20 cellular contexts compared by ENCODE assay signal in the genomic region with DNA sequence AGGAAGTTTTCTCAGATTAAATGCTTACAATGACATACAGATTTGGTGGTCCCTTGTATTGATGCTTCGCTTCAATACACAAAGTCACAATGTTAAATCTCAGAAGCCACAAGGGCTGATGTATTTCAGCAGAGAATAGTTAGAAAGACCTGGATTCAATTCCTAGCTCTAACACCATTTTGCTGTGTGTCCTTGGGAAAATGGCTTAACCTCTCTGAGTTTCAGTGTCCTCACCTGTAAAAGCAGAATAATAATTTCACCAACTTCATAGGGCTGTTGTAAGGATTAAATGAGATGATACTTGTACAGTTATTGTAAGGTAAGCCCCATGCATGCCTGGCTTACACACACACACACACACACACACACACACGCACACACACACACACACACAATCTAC. TPM values are rescaled to one million over a fixed set of nuclear protein-coding genes. Genes with fewer than 3 reads are reported as not detected.
DNase-seq lines count a peak whose midpoint lies in the region; ATAC-seq, FAIRE-seq and TF ChIP-seq lines count a peak whose summit lies in the region.
"Had no signal": no experiment of that assay in that cellular context is flagged by ENCODE, and none has a peak within 500 bp of the region (broad histone marks: within the 10 kb centered on the region; RNA-seq: fewer than 3 reads in every experiment).

No MANE protein-coding gene starts in this region.

- 43% methylated on average over 2 of the region's 2 CpGs for WGBS in A549 (ENCODE audit: missing lambda C conversion rate)
- 48% methylated on average over 2 of the region's 2 CpGs for WGBS in K562 (ENCODE audit: insufficient coverage, low coverage, missing lambda C conversion rate)

- in situ Hi-C loops in K562 (cut with MboI) = no loop called here

- H3K4me3 ChIP-seq in A549 (no peak overlapping the region), HEK293 (ENCODE audit: low read depth, low read length) (no peak overlapping the region), K562 (no peak overlapping the region)
- H3K4me3 ChIP-seq: BLaER1 treated with 17β-estradiol and CSF1 and Interleukin-3, amounts not matched to agents 10 nM and 100 nM had no signal

- H3K4me2 ChIP-seq in A549 = no peak overlapping the region
- H3K4me2 ChIP-seq in K562 (ENCODE audit: insufficient read depth, low read length) = no peak overlapping the region
- H3K4me2 ChIP-seq: BLaER1 treated with 17β-estradiol and CSF1 and Interleukin-3, amounts not matched to agents 10 nM and 100 nM had no signal

- no peak overlapping the region for H3K27ac ChIP-seq in A549
- H3K27ac ChIP-seq in HEK293 (ENCODE audit: extremely low read depth, low read depth, low read length) = no peak overlapping the region
- no peak overlapping the region for H3K27ac ChIP-seq in K562 (ENCODE audit: extremely low read depth, low read depth, low read length)
- H3K27ac ChIP-seq in substantia nigra (ENCODE audit: low read depth, low read length, poor library complexity, severe bottlenecking) = no peak overlapping the region
- H3K27ac ChIP-seq: BLaER1 treated with 17β-estradiol and CSF1 and Interleukin-3, amounts not matched to agents 10 nM and 100 nM; C4-2B had no signal

- H3K27me3 ChIP-seq in K562 (ENCODE audit: control insufficient read depth in 2 of 2, insufficient read depth in 2 of 2, low read length in 2 of 2) = no peaks in the 10 kb centered on the region
- H3K27me3 ChIP-seq: BLaER1 treated with 17β-estradiol and CSF1 and Interleukin-3, amounts not matched to agents 10 nM and 100 nM had no signal

- intact Hi-C loops in K562 (cut with micrococcal nuclease) = no loop called here

- FAIRE-seq in A549 (lab: Jason Lieb, UNC) (no peak), K562 (lab: Jason Lieb, UNC) (no peak)
- FAIRE-seq: A204.1, D721Med, G401.6, GM12892, GM18507 had no signal

- H4K20me1 ChIP-seq in K562 (replicated peaks; ENCODE audit: control insufficient read depth, insufficient read depth, low read length) = no peaks in the 10 kb centered on the region
- H4K20me1 ChIP-seq: BLaER1 treated with 17β-estradiol and CSF1 and Interleukin-3, amounts not matched to agents 10 nM and 100 nM had no signal

- no peaks in the 10 kb centered on the region for H3K9me1 ChIP-seq in K562 (ENCODE audit: control insufficient read depth, insufficient read depth, low read length)

- H3K9ac ChIP-seq in K562 (ENCODE audit: insufficient read depth in 1 of 2, low read depth in 2 of 2, low read length in 2 of 2) = no peak overlapping the region
- H3K9ac ChIP-seq: BLaER1 treated with 17β-estradiol and CSF1 and Interleukin-3, amounts not matched to agents 10 nM and 100 nM had no signal

- TF ChIP-seq POLR2A in A549 (IDR thresholded peaks at IDR 0.05; ENCODE audit: low read length) (no peak), K562 (conservative IDR thresholded peaks at IDR 0.05) (no peak)

- H3K4me1 ChIP-seq in A549 (no peaks in the 10 kb centered on the region), HEK293 (ENCODE audit: control insufficient read depth, insufficient read depth, low read length) (no peaks in the 10 kb centered on the region), K562 (replicated peaks in 1 of 2; ENCODE audit: control insufficient read depth in 2 of 2, insufficient read depth in 2 of 2, low read length in 2 of 2) (peaks cover 4 to 5% of the 10 kb centered on the region in 2 experiments; a peak in 3 of 5 replicates)

- no peak for DNase-seq in A549 (ENCODE audit: low read depth in 1 of 2, low spot score in 1 of 2)
- no peak for DNase-seq in K562 (ENCODE audit: extremely low read depth in 1 of 4, low spot score in 3 of 4)
- DNase-seq in substantia nigra (lab: John Stamatoyannopoulos, UW) = no peak
- DNase-seq: 8988T; AML-193; Caco-2; Calu3; CD4-positive, alpha-beta T cell; CD8-positive, alpha-beta T cell; DMS79 treated with DMSO at 0.1 percent for 48 hours; GF-D8 had no signal

- H2AFZ ChIP-seq in K562 (ENCODE audit: low read depth, low read length) = no peak overlapping the region

- TF ChIP-seq RAD21 in A549 (conservative IDR thresholded peaks at IDR 0.05 in 1 of 2, IDR thresholded peaks at IDR 0.05 in 1 of 2) (no peak), K562 (CRISPR knock-in tag; conservative IDR thresholded peaks at IDR 0.05 in 1 of 2, IDR thresholded peaks at IDR 0.05 in 1 of 2) (no peak)

- CTCF ChIA-PET in A549 (lab: Yijun Ruan, JAX) = no interaction called here
- CTCF ChIA-PET in HEK293 (lab: Yijun Ruan, JAX) = no interaction called here
- CTCF ChIA-PET in K562 (lab: Yijun Ruan, JAX; ENCODE audit: low intra/inter-chr PET ratio) = no interaction called here

- POLR2A ChIA-PET in A549 (lab: Yijun Ruan, JAX) = no interaction called here
- POLR2A ChIA-PET in HEK293 (lab: Yijun Ruan, JAX) = no interaction called here
- POLR2A ChIA-PET in K562 (lab: Yijun Ruan, JAX) = no interaction called here

- ATAC-seq in A549 (no peak), K562 (no peak), HG02970 (IDR thresholded peaks at IDR 0.05; ENCODE audit: low FRiP score, unreplicated experiment) (no peak)
- ATAC-seq: CD8-positive, alpha-beta T cell had no signal

- H3K36me3 ChIP-seq in HEK293 (ENCODE audit: control insufficient read depth in 2 of 2, insufficient read depth in 1 of 2, low read length in 2 of 2) (no peaks in the 10 kb centered on the region), K562 (ENCODE audit: control insufficient read depth, insufficient read depth, low read length) (no peaks in the 10 kb centered on the region)

- no peaks in the 10 kb centered on the region for H3K79me2 ChIP-seq in K562 (ENCODE audit: control insufficient read depth, insufficient read depth, low read length)

- BruUV-seq in K562 (replicated peaks; lab: Mats Ljungman, UMichigan) = no TSS peak

- no peak for TF ChIP-seq EP300 in A549 (IDR thresholded peaks at IDR 0.05)
- no peak for TF ChIP-seq EP300 in K562 (IDR thresholded peaks at IDR 0.05; ENCODE audit: low read length)

- no peak for TF ChIP-seq CTCF in A549 (IDR thresholded peaks at IDR 0.05)
- TF ChIP-seq CTCF in HEK293 (tag by site-specific recombination; IDR thresholded peaks at IDR 0.05) = no peak
- TF ChIP-seq CTCF in K562 (IDR thresholded peaks at IDR 0.05 in 2 of 3, conservative IDR thresholded peaks at IDR 0.05 in 1 of 3; ENCODE audit: insufficient read depth in 2 of 3, low read depth in 1 of 3, low read length in 3 of 3) = no peak

- H3K9me3 ChIP-seq in A549 = peaks cover 1% of the 10 kb centered on the region; the same call in 2 of the 3 replicates
- no peaks in the 10 kb centered on the region for H3K9me3 ChIP-seq in HEK293 (ENCODE audit: control insufficient read depth, insufficient read depth, low read depth, low read length)
- H3K9me3 ChIP-seq in K562 (replicated peaks; ENCODE audit: control insufficient read depth, insufficient read depth, low read depth, low read length) = no peaks in the 10 kb centered on the region

RNA-seq across cellular contexts. Expression of a gene that starts 30.3 kb away (rescaled TPM):
- 0.03 TPM in 1 of 2 replicates, not detected in the other for polyA plus RNA-seq in A549 (2011; rRNA removed)
- polyA plus RNA-seq in A549 (2012; cell fraction: cytosol; rRNA removed) = not detected in 2 replicates
- polyA plus RNA-seq in A549 (2012; cell fraction: nucleus; rRNA removed) = not detected in 2 replicates
- polyA plus RNA-seq in A549 (2017; fragmentation: RNase III; extraction: RNeasy Plus Mini Kit Qiagen cat#74134 plus additional on column Dnase treatment) = not detected in 3 replicates
- not detected in 2 replicates for polyA minus RNA-seq in A549 (2011; rRNA and poly(A)+ RNA removed)
- 0.42 TPM in 1 of 2 replicates, not detected in the other for total RNA-seq in K562 (2011; cell fraction: chromatin; rRNA removed; ENCODE audit: low replicate concordance)
- total RNA-seq in K562 (2011; cell fraction: nucleolus; rRNA removed) = 0.13 TPM in 1 of 2 replicates, not detected in the other
- total RNA-seq in K562 (2011; cell fraction: nucleoplasm; rRNA removed) = 0.31 and 0.37 TPM in 2 replicates
- 0.09 and 0.20 TPM in 2 replicates for total RNA-seq in K562 (2014; rRNA removed)
- 0.38 and 0.44 TPM in 2 replicates for total RNA-seq in K562 (2014; rRNA removed; fragmentation: Illumina TruSeq; extraction: Trizol)
- total RNA-seq in K562 (2015; rRNA removed; fragmentation: Illumina TruSeq; extraction: Trizol) = 0.25 and 0.30 TPM in 2 replicates
- total RNA-seq in K562 (2021) = 0.40 TPM in 2 replicates
- polyA plus RNA-seq in K562 (2011; rRNA removed) = 0.04 and 0.12 TPM in 2 replicates
- 0.04 TPM in 1 of 2 replicates, not detected in the other for polyA plus RNA-seq in K562 (2011; cell fraction: cytosol; rRNA removed)
- polyA plus RNA-seq in K562 (2011; cell fraction: nucleus; rRNA removed) = 0.08 TPM in 1 of 2 replicates, not detected in the other
- 0.68 and 6.5 TPM in 2 replicates for polyA plus RNA-seq in K562 (2012)
- polyA plus RNA-seq in K562 (2014; fragmentation: Illumina TruSeq; extraction: Trizol) = 0.46 and 0.65 TPM in 2 replicates
- under 1 TPM; 0.30 to 0.38 TPM for polyA plus RNA-seq in K562 (2014; fragmentation: Nextera tagmentation; extraction: Ambion mirVana)
- 0.15 and 0.27 TPM in 2 replicates for polyA plus RNA-seq in K562 (2014; rRNA removed)
- polyA minus RNA-seq in K562 (2011; rRNA and poly(A)+ RNA removed) = not detected in 2 replicates
- not detected in 2 replicates for polyA minus RNA-seq in K562 (2011; cell fraction: cytosol; rRNA and poly(A)+ RNA removed)
- not detected in 2 replicates for polyA minus RNA-seq in K562 (2011; cell fraction: nucleus; rRNA and poly(A)+ RNA removed)
- total RNA-seq: Caco-2, Calu3 had no signal

RNA-seq across cellular contexts. Expression of a gene that starts 46.9 kb away (rescaled TPM):
- polyA plus RNA-seq in A549 (2011; rRNA removed) (27.5 and 30.9 TPM in 2 replicates), A549 (2017; fragmentation: RNase III; extraction: RNeasy Plus Mini Kit Qiagen cat#74134 plus additional on column Dnase treatment) (13.5 to 17.5 TPM (median 16.0 TPM) in 3 replicates), K562 (2011; rRNA removed) (15.4 and 20.8 TPM in 2 replicates), K562 (2014; fragmentation: Illumina TruSeq; extraction: Trizol) (11.7 and 13.0 TPM in 2 replicates), K562 (2014; fragmentation: Nextera tagmentation; extraction: Ambion mirVana) (1 to 10 TPM; 6.6 to 10.0 TPM), K562 (2014; rRNA removed) (21.5 and 23.4 TPM in 2 replicates)
- polyA plus RNA-seq in A549 (2012; cell fraction: cytosol; rRNA removed) = 31.5 and 35.6 TPM in 2 replicates
- polyA plus RNA-seq in A549 (2012; cell fraction: nucleus; rRNA removed) = 40.7 and 47.8 TPM in 2 replicates
- polyA minus RNA-seq in A549 (2011; rRNA and poly(A)+ RNA removed) = 17.8 and 26.6 TPM in 2 replicates
- total RNA-seq in K562 (2011; cell fraction: chromatin; rRNA removed; ENCODE audit: low replicate concordance) = 40.9 and 60.5 TPM in 2 replicates
- 47.8 and 47.9 TPM in 2 replicates for total RNA-seq in K562 (2011; cell fraction: nucleolus; rRNA removed)
- total RNA-seq in K562 (2011; cell fraction: nucleoplasm; rRNA removed) = 55.4 and 61.5 TPM in 2 replicates
- total RNA-seq in K562 (2014; rRNA removed) (14.3 and 18.9 TPM in 2 replicates), K562 (2014; rRNA removed; fragmentation: Illumina TruSeq; extraction: Trizol) (7.8 and 9.6 TPM in 2 replicates), K562 (2015; rRNA removed; fragmentation: Illumina TruSeq; extraction: Trizol) (8.3 and 10.5 TPM in 2 replicates), K562 (2021) (12.8 and 14.2 TPM in 2 replicates)
- polyA plus RNA-seq in K562 (2011; cell fraction: cytosol; rRNA removed) = 21.4 and 26.2 TPM in 2 replicates
- 26.6 and 29.1 TPM in 2 replicates for polyA plus RNA-seq in K562 (2011; cell fraction: nucleus; rRNA removed)
- 12.8 and 57.1 TPM in 2 replicates for polyA plus RNA-seq in K562 (2012)
- polyA minus RNA-seq in K562 (2011; rRNA and poly(A)+ RNA removed) = 14.9 and 19.2 TPM in 2 replicates
- polyA minus RNA-seq in K562 (2011; cell fraction: cytosol; rRNA and poly(A)+ RNA removed) = 5.3 and 9.4 TPM in 2 replicates
- polyA minus RNA-seq in K562 (2011; cell fraction: nucleus; rRNA and poly(A)+ RNA removed) = 10.4 and 14.0 TPM in 2 replicates
